In genomic region chr5:141332571-141332970, GRCh38 we compare ENCODE assay signal across 2 cellular contexts. TPM values are rescaled to one million over a fixed set of nuclear protein-coding genes. Genes with fewer than 3 reads are reported as not detected.
"Had no signal": no experiment of that assay in that cellular context is flagged by ENCODE, and none has a peak within 500 bp of the region (broad histone marks: within the 10 kb centered on the region; RNA-seq: fewer than 3 reads in every experiment).

No MANE protein-coding gene starts in this region.

RNA-seq across cellular contexts. Expression of gene PCDHGA3, which starts 11.1 kb away (rescaled TPM):
- total RNA-seq: M059J, NCI-H460 had no signal
